Comparison of ENCODE assay signal across 27 cellular contexts in the genomic region with DNA sequence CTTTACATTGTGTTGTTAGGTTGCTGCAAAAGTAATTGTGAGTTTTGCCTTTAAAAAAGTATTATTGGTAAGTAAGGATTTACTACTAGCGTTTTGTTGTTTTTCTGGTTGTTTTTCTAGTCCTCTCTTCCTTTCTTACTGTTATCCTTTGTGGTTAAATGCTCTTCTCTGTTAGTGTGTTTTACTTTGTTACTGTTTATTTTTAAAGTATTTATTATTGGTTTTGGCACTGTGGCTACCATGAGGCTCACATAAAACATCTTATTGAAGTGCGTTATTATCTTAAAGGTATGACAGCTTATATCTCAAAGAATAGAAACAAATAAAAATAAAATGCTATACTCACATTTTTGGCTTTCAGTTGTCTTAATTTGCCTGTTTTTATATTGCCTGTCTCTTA.
"Had no signal": no experiment of that assay in that cellular context is flagged by ENCODE, and none has a peak within 500 bp of the region (broad histone marks: within the 10 kb centered on the region; RNA-seq: fewer than 3 reads in every experiment).

No MANE protein-coding gene starts in this region.

- H2AFZ ChIP-seq: neural progenitor cell had no signal

- H3K9ac ChIP-seq: neural progenitor cell had no signal

- H3K27ac ChIP-seq: coronary artery, esophagus squamous epithelium, gastroesophageal sphincter, heart left ventricle, neural progenitor cell, sigmoid colon, vagina had no signal

- H3K4me2 ChIP-seq: neural progenitor cell, smooth muscle cell had no signal

- H3K27me3 ChIP-seq: esophagus squamous epithelium, gastroesophageal sphincter, heart left ventricle, neural progenitor cell, sigmoid colon, vagina had no signal

- H3K27me3 Mint-ChIP-seq: activated CD4-positive, alpha-beta memory T cell treated with anti-CD3 and anti-CD28 coated beads, Interleukin-2, amount 10 ng/mL, durations not matched to agents 7 days and 5 days; activated CD8-positive, alpha-beta memory T cell treated with anti-CD3 and anti-CD28 coated beads, Interleukin-2, amount 10 ng/mL, durations not matched to agents 7 days and 5 days; activated naive CD8-positive, alpha-beta T cell treated with anti-CD3 and anti-CD28 coated beads, Interleukin-2, amount 10 ng/mL, durations not matched to agents 7 days and 5 days; naive thymus-derived CD4-positive, alpha-beta T cell; stimulated activated naive B cell treated with anti-CD40 and anti-IgM and Interleukin-4, amounts not matched to agents 10 μg/mL and 1 μg/mL and 100 μg/mL, for 72 hours had no signal

- H3K4me1 Mint-ChIP-seq: activated CD4-positive, alpha-beta memory T cell treated with anti-CD3 and anti-CD28 coated beads, Interleukin-2, amount 10 ng/mL, durations not matched to agents 7 days and 5 days; neural progenitor cell had no signal

- H3K4me1 ChIP-seq: esophagus squamous epithelium, gastroesophageal sphincter, neural progenitor cell had no signal

- H3K9me3 ChIP-seq: esophagus squamous epithelium, sigmoid colon had no signal

- H3K4me3 Mint-ChIP-seq: activated CD4-positive, alpha-beta memory T cell treated with anti-CD3 and anti-CD28 coated beads, Interleukin-2, amount 10 ng/mL, durations not matched to agents 7 days and 5 days; activated CD8-positive, alpha-beta memory T cell treated with anti-CD3 and anti-CD28 coated beads, Interleukin-2, amount 10 ng/mL, durations not matched to agents 7 days and 5 days; activated naive CD8-positive, alpha-beta T cell treated with anti-CD3 and anti-CD28 coated beads, Interleukin-2, amount 10 ng/mL, durations not matched to agents 7 days and 5 days; activated T-helper 1 cell treated with anti-CD3 and anti-CD28 coated beads, Interleukin-12 subunit alpha, Interleukin-12 subunit beta, Interleukin-2, Interleukin-4 antibody, amounts not matched to agents 30 ng/mL and 10 ng/mL and 1 ng/mL, durations not matched to agents 14 hours and 24 hours and 36 hours; naive thymus-derived CD4-positive, alpha-beta T cell; neural progenitor cell; stimulated activated naive B cell treated with anti-CD40 and anti-IgM and Interleukin-4, amounts not matched to agents 10 μg/mL and 1 μg/mL and 100 μg/mL, for 72 hours had no signal

- H3K36me3 ChIP-seq: esophagus squamous epithelium, gastroesophageal sphincter, neural progenitor cell, sigmoid colon, vagina had no signal

- H3K4me3 ChIP-seq: coronary artery, esophagus squamous epithelium, gastroesophageal sphincter, heart left ventricle, neural progenitor cell, sigmoid colon, smooth muscle cell, vagina had no signal

- H3K27ac Mint-ChIP-seq: activated CD4-positive, alpha-beta memory T cell treated with anti-CD3 and anti-CD28 coated beads, Interleukin-2, amount 10 ng/mL, durations not matched to agents 7 days and 5 days; activated CD8-positive, alpha-beta memory T cell treated with anti-CD3 and anti-CD28 coated beads, Interleukin-2, amount 10 ng/mL, durations not matched to agents 7 days and 5 days; activated naive CD8-positive, alpha-beta T cell treated with anti-CD3 and anti-CD28 coated beads, Interleukin-2, amount 10 ng/mL, durations not matched to agents 7 days and 5 days; activated T-helper 1 cell treated with anti-CD3 and anti-CD28 coated beads, Interleukin-12 subunit alpha, Interleukin-12 subunit beta, Interleukin-2, Interleukin-4 antibody, amounts not matched to agents 30 ng/mL and 10 ng/mL and 1 ng/mL, durations not matched to agents 14 hours and 24 hours and 36 hours; naive thymus-derived CD4-positive, alpha-beta T cell; neural progenitor cell; stimulated activated naive B cell treated with anti-CD40 and anti-IgM and Interleukin-4, amounts not matched to agents 10 μg/mL and 1 μg/mL and 100 μg/mL, for 72 hours had no signal

- ATAC-seq: activated CD8-positive, alpha-beta memory T cell treated with anti-CD3 and anti-CD28 coated beads, Interleukin-2, amount 10 ng/mL, durations not matched to agents 7 days and 5 days; gastroesophageal sphincter; heart left ventricle; left cardiac atrium; naive thymus-derived CD4-positive, alpha-beta T cell; stimulated activated naive B cell treated with anti-CD40 and anti-IgM and Interleukin-4, amounts not matched to agents 10 μg/mL and 1 μg/mL and 100 μg/mL, for 72 hours had no signal

- DNase-seq: activated CD4-positive, alpha-beta memory T cell treated with anti-CD3 and anti-CD28 coated beads, Interleukin-2, amount 10 ng/mL, durations not matched to agents 7 days and 5 days; activated CD4-positive, alpha-beta T cell treated with anti-CD3 and anti-CD28 coated beads for 48 hours; activated CD4-positive, CD25-positive, alpha-beta regulatory T cell; activated CD8-positive, alpha-beta memory T cell treated with anti-CD3 and anti-CD28 coated beads, Interleukin-2, amount 10 ng/mL, durations not matched to agents 7 days and 5 days; activated gamma-delta T cell treated with Interleukin-2 at 50 U/mL for 16 hours; activated naive CD8-positive, alpha-beta T cell treated with anti-CD3 and anti-CD28 coated beads, Interleukin-2, amount 10 ng/mL, durations not matched to agents 7 days and 5 days; amniotic stem cell; cerebellar nuclear complex; esophagus squamous epithelium; heart left ventricle; islet precursor cell; left cardiac atrium; mesenchymal stem cell; naive thymus-derived CD4-positive, alpha-beta T cell; retina; sigmoid colon; stimulated activated CD4-positive, alpha-beta T cell treated with anti-CD3 and anti-CD28 coated beads, Interleukin-2, amount 100 ng/mL, for 48 hours; stimulated activated CD8-positive, alpha-beta memory T cell treated with anti-CD3 and anti-CD28 coated beads, Interleukin-4, amount 100 ng/mL, for 48 hours; stimulated activated naive B cell treated with anti-CD40 and anti-IgM and Interleukin-4, amounts not matched to agents 10 μg/mL and 1 μg/mL and 100 μg/mL, for 72 hours; T-helper 1 cell; trophoblast cell had no signal
